19 cellular contexts compared by ENCODE assay signal in the genomic region with DNA sequence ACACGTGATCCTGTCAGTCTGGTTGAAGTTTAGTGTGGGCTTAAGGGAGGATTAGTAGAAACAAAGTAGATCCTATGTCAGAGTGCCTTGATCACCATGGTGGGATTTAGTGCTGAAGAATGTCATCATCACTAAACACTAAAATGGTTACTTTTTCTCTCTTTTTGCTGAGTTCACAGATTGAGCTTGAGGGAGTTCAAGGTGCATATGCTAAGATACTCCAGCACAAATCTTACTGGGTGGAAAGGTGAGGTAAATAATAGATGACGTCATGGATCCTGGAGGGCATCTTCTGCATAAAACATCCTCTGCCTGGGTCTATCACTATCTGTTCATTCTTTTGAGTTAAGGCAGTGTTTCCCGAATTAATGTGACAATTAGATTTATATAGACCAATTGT. TPM values are rescaled to one million over a fixed set of nuclear protein-coding genes. Genes with fewer than 3 reads are reported as not detected.
"Had no signal": no experiment of that assay in that cellular context is flagged by ENCODE, and none has a peak within 500 bp of the region (broad histone marks: within the 10 kb centered on the region; RNA-seq: fewer than 3 reads in every experiment).

No MANE protein-coding gene starts in this region.

- FAIRE-seq: RCC 7860 had no signal

- H3K4me1 ChIP-seq: SJSA1 had no signal

- H3K9ac ChIP-seq: KMS-11 had no signal

- H3K4me2 ChIP-seq: KMS-11 had no signal

- H3K27ac ChIP-seq: KMS-11, SJSA1, SK-N-MC had no signal

- H3K36me3 ChIP-seq: SJSA1 had no signal

- DNase-seq: Kasumi-1, MM.1S, NCI-H1092 treated with DMSO at 0.1 percent for 48 hours, NCI-H1436, NCI-H187, NCI-H2029, NCI-H2171 treated with DMSO at 0.1 percent for 48 hours, NCI-H345, NCI-H446 treated with DMSO at 0.1 percent for 48 hours, NCI-H510A treated with DMSO at 0.1 percent for 48 hours, NCI-H526, Right ventricle myocardium superior, RPMI8226, SIG-M5 had no signal

- H3K4me3 ChIP-seq: SJSA1, SK-N-MC had no signal

RNA-seq across cellular contexts. Expression of gene GALNT8, which starts 4.9 kb away (rescaled TPM):
- total RNA-seq: M059J, SJSA1 had no signal
